1 cellular context compared by ENCODE assay signal in genomic region chr1:26938004-26938658, GRCh38.
TF ChIP-seq lines count a peak whose summit lies in the region.

No MANE protein-coding gene starts in this region.

TF ChIP-seq in HepG2, 621 proteins besides CTCF, POLR2A, EP300 and RAD21 (continued from another document and continues in another):
- TF ChIP-seq ZBTB40 (IDR thresholded peaks at IDR 0.05) = no peak
- TF ChIP-seq ZBTB40 (CRISPR knock-in tag; IDR thresholded peaks at IDR 0.05) = peak; percentile 48; the same call in 1 of the 2 replicates
- TF ChIP-seq KDM3A (CRISPR knock-in tag; IDR thresholded peaks at IDR 0.05; ENCODE audit: low read depth) = no peak; the same call in 1 of the 2 replicates
- TF ChIP-seq ZNF891 (CRISPR knock-in tag; IDR thresholded peaks at IDR 0.05) = no peak
- peak; percentile 85 for TF ChIP-seq SP5 (CRISPR knock-in tag; IDR thresholded peaks at IDR 0.05; ENCODE audit: borderline replicate concordance, low read depth)
- TF ChIP-seq ZMYM3 (CRISPR knock-in tag; IDR thresholded peaks at IDR 0.05) = peak; percentile 84
- no peak for TF ChIP-seq JUNB (CRISPR knock-in tag; IDR thresholded peaks at IDR 0.05; ENCODE audit: borderline replicate concordance)
- no peak for TF ChIP-seq ZNF512 (CRISPR knock-in tag; IDR thresholded peaks at IDR 0.05)
- TF ChIP-seq FOXO1 (CRISPR knock-in tag; IDR thresholded peaks at IDR 0.05) = peak; percentile 80; the same call in 1 of the 2 replicates
- peak; percentile 47; the same call in 1 of the 2 replicates for TF ChIP-seq ZSCAN25 (CRISPR knock-in tag; IDR thresholded peaks at IDR 0.05)
- TF ChIP-seq ZNF142 (CRISPR knock-in tag; IDR thresholded peaks at IDR 0.05) = peak; percentile 61; the same call in 1 of the 2 replicates
- no peak for TF ChIP-seq E2F1 (CRISPR knock-in tag; IDR thresholded peaks at IDR 0.05)
- TF ChIP-seq PAWR (CRISPR knock-in tag; IDR thresholded peaks at IDR 0.05; ENCODE audit: borderline replicate concordance) = no peak
- peak; percentile 91 for TF ChIP-seq BCL6 (CRISPR knock-in tag; IDR thresholded peaks at IDR 0.05)
- no peak for TF ChIP-seq ZNF276 (CRISPR knock-in tag; IDR thresholded peaks at IDR 0.05; ENCODE audit: low read depth)
- TF ChIP-seq LRRFIP1 (CRISPR knock-in tag; conservative IDR thresholded peaks at IDR 0.05) = no peak
- peak; percentile 82; the same call in 1 of the 2 replicates for TF ChIP-seq ISL2 (CRISPR knock-in tag; IDR thresholded peaks at IDR 0.05)
- TF ChIP-seq EHMT2 (IDR thresholded peaks at IDR 0.05; ENCODE audit: borderline replicate concordance, low read depth, low read length) = 0 out of 2 replicates have a peak, but pooled peaks have one; percentile 35
- no peak for TF ChIP-seq ZNF10 (CRISPR knock-in tag; IDR thresholded peaks at IDR 0.05; ENCODE audit: borderline replicate concordance, low read depth)
- peak; percentile 95 for TF ChIP-seq SAP130 (CRISPR knock-in tag; IDR thresholded peaks at IDR 0.05; ENCODE audit: low read depth)
- TF ChIP-seq TRIM22 (IDR thresholded peaks at IDR 0.05) = no peak
